Comparison of ENCODE assay signal across 9 cellular contexts in the genomic region with DNA sequence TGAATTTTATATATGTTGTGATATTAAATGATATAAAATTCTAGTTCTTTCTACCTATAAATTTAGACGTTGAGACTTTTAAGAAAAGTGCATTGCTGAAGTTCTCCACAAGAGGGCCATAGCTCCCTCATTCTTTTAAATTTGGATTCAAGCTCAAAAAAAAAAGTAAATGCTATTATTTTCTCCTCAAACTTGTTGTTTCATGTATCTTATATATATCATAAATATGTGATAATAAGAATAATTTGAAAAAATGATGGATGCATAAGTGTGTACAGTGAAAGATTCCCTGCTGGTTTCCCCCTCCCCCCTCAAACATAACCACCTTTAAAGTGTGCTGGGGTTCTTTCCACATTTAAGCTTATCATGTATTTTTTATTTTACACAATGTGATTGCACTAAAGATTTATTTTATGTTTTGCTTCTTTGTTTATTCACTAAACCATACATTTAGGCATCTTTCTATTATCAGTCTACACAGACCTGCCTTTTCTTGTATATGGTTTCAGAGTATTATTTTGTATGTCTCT.
DNase-seq lines count a peak whose midpoint lies in the region; ATAC-seq and TF ChIP-seq lines count a peak whose summit lies in the region.
"Had no signal": no experiment of that assay in that cellular context is flagged by ENCODE, and none has a peak within 500 bp of the region (broad histone marks: within the 10 kb centered on the region; RNA-seq: fewer than 3 reads in every experiment).

No MANE protein-coding gene starts in this region.

- no peak overlapping the region for H3K4me3 ChIP-seq in vagina
- H3K4me3 ChIP-seq: SJCRH30 had no signal

- H3K36me3 ChIP-seq in vagina: no peaks in the 10 kb centered on the region
- H3K36me3 ChIP-seq: SJCRH30 had no signal

- no peaks in the 10 kb centered on the region for H3K4me1 ChIP-seq in vagina
- H3K4me1 ChIP-seq: SJCRH30 had no signal

- no peak for TF ChIP-seq POLR2A in vagina (IDR thresholded peaks at IDR 0.05)

- no peak for DNase-seq in CD14-positive monocyte (ENCODE audit: low spot score)
- DNase-seq in SK-N-DZ (ENCODE audit: low spot score): peak; percentile 27
- peak; percentile 42 for DNase-seq in glomerular visceral epithelial cell (ENCODE audit: extremely low spot score)
- no peak for DNase-seq in vagina (ENCODE audit: extremely low spot score in 2 of 2)
- DNase-seq in activated naive CD8-positive, alpha-beta T cell treated with anti-CD3 and anti-CD28 coated beads, Interleukin-2, amount 50 U/mL, for 24 hours: no peak

- no peak overlapping the region for H3K27ac Mint-ChIP-seq in CD14-positive monocyte
- no peak overlapping the region for H3K27ac Mint-ChIP-seq in activated naive CD8-positive, alpha-beta T cell treated with anti-CD3 and anti-CD28 coated beads, Interleukin-2, amount 50 U/mL, for 24 hours

- H3K9me3 Mint-ChIP-seq in CD14-positive monocyte: no peaks in the 10 kb centered on the region
- no peaks in the 10 kb centered on the region for H3K9me3 Mint-ChIP-seq in activated naive CD8-positive, alpha-beta T cell treated with anti-CD3 and anti-CD28 coated beads, Interleukin-2, amount 50 U/mL, for 24 hours

- no peaks in the 10 kb centered on the region for H3K27me3 ChIP-seq in vagina
- H3K27me3 ChIP-seq: SJCRH30 had no signal

- no peaks in the 10 kb centered on the region for H3K9me3 ChIP-seq in vagina
- H3K9me3 ChIP-seq: SJCRH30 had no signal

- H3K36me3 Mint-ChIP-seq in CD14-positive monocyte: no peaks in the 10 kb centered on the region
- no peaks in the 10 kb centered on the region for H3K36me3 Mint-ChIP-seq in activated naive CD8-positive, alpha-beta T cell treated with anti-CD3 and anti-CD28 coated beads, Interleukin-2, amount 50 U/mL, for 24 hours (ENCODE audit: low read depth)

- ATAC-seq in GM21786 (IDR thresholded peaks at IDR 0.05; ENCODE audit: unreplicated experiment) (peak; percentile 49), GM21423 (IDR thresholded peaks at IDR 0.05; ENCODE audit: unreplicated experiment) (no peak), GM21717 (IDR thresholded peaks at IDR 0.05; ENCODE audit: unreplicated experiment) (no peak)
- no peak for ATAC-seq in activated naive CD8-positive, alpha-beta T cell treated with anti-CD3 and anti-CD28 coated beads, Interleukin-2, amount 50 U/mL, for 24 hours

- H3K4me1 Mint-ChIP-seq in CD14-positive monocyte: no peaks in the 10 kb centered on the region
- H3K4me1 Mint-ChIP-seq in activated naive CD8-positive, alpha-beta T cell treated with anti-CD3 and anti-CD28 coated beads, Interleukin-2, amount 50 U/mL, for 24 hours: no peaks in the 10 kb centered on the region

- H3K4me3 Mint-ChIP-seq in CD14-positive monocyte: no peak overlapping the region
- H3K4me3 Mint-ChIP-seq in activated naive CD8-positive, alpha-beta T cell treated with anti-CD3 and anti-CD28 coated beads, Interleukin-2, amount 50 U/mL, for 24 hours: no peak overlapping the region

- intact Hi-C loops in CD14-positive monocyte (cut with micrococcal nuclease): no loop called here
- intact Hi-C loops in vagina (cut with DNase I): no loop called here

- no peaks in the 10 kb centered on the region for H3K27me3 Mint-ChIP-seq in CD14-positive monocyte (ENCODE audit: low read depth in 3 of 3)
- H3K27me3 Mint-ChIP-seq in activated naive CD8-positive, alpha-beta T cell treated with anti-CD3 and anti-CD28 coated beads, Interleukin-2, amount 50 U/mL, for 24 hours: no peaks in the 10 kb centered on the region

- TF ChIP-seq CTCF in CD14-positive monocyte (IDR thresholded peaks at IDR 0.05) (peak; percentile 73), vagina (IDR thresholded peaks at IDR 0.05) (peak in 2 of 3 experiments; percentile 41 to 43)

- H3K27ac ChIP-seq in vagina: no peak overlapping the region
- H3K27ac ChIP-seq: SJCRH30 had no signal

Comparison
In these comparisons a context has a peak if more than half of its experiments do, and no peak if none do; other contexts are left out.
1. DNase-seq: peak in SK-N-DZ (single experiment) and glomerular visceral epithelial cell (single experiment); none in CD14-positive monocyte (single experiment), vagina (0 of 2) and activated naive CD8-positive, alpha-beta T cell treated with anti-CD3 and anti-CD28 coated beads, Interleukin-2, amount 50 U/mL, for 24 hours (single experiment).